In genomic region chr6:99521557-99522286, GRCh38 we compare ENCODE assay signal across 8 cellular contexts. TPM values are rescaled to one million over a fixed set of nuclear protein-coding genes. Genes with fewer than 3 reads are reported as not detected.
A peak's percentile ranks its signal among the peaks of the same experiment; 100 is the strongest.
DNase-seq lines count a peak whose midpoint lies in the region; ATAC-seq, FAIRE-seq and TF ChIP-seq lines count a peak whose summit lies in the region.

No MANE protein-coding gene starts in this region.

- H3K27ac Mint-ChIP-seq in activated CD4-positive, alpha-beta T cell treated with anti-CD3 and anti-CD28 coated beads for 36 hours: peak overlapping the region; percentile 99
- peak overlapping the region; percentile 90 for H3K27ac Mint-ChIP-seq in central memory CD8-positive, alpha-beta T cell (ENCODE audit: low read depth)

- no peak for TF ChIP-seq POLR2A in HepG2 (IDR thresholded peaks at IDR 0.05; ENCODE audit: insufficient read depth in 1 of 2, low read depth in 2 of 2, low read length in 2 of 2)
- no peak for TF ChIP-seq POLR2A in tibial nerve (IDR thresholded peaks at IDR 0.05)

- in situ Hi-C loops in HepG2 (cut with HindIII; ENCODE audit: extremely low pct_ligation_motif_present, low pct_unique_long_range_greater_than_20kb): no loop called here
- in situ Hi-C loops in GM13976 (cut with MboI; ENCODE audit: low sequenced_read_pairs, unreplicated experiment): no loop called here

- H4K20me1 ChIP-seq in HepG2 (ENCODE audit: insufficient read depth, low read length): no peaks in the 10 kb centered on the region

- intact Hi-C loops in activated CD4-positive, alpha-beta T cell treated with anti-CD3 and anti-CD28 coated beads for 36 hours (cut with DNase I, micrococcal nuclease): loop anchor here (1.0 to 5.0 kb wide), 3 partner anchors 47 to 226 kb away; partner anchors contain the start of gene CCNC (in 2 of the 2)
- intact Hi-C loops in HepG2 (cut with micrococcal nuclease; ENCODE audit: unreplicated experiment): loop anchor here (2.0 kb wide), 2 partner anchors 47 to 225 kb away; partner anchors contain the start of gene CCNC

- H3K79me2 ChIP-seq in HepG2 (ENCODE audit: insufficient read depth, low read length): no peaks in the 10 kb centered on the region

- no peak for DNase-seq in activated CD4-positive, alpha-beta T cell treated with anti-CD3 and anti-CD28 coated beads for 36 hours
- DNase-seq in activated CD4-positive, alpha-beta T cell treated with anti-CD3 and anti-CD28 coated beads, Interleukin-2, amount 50 U/mL, for 1 hour: no peak
- DNase-seq in MV-4-11 (lab: John Stamatoyannopoulos, UW) (peak; percentile 23), HepG2 (ENCODE audit: low spot score) (peak; percentile 6), tibial nerve (ENCODE audit: low spot score in 2 of 2) (no peak), GM13976 (ENCODE audit: low spot score) (no peak)
- DNase-seq in central memory CD8-positive, alpha-beta T cell (ENCODE audit: low spot score in 2 of 2): no peak

- H2AFZ ChIP-seq in HepG2 (ENCODE audit: low read length): peak overlapping the region; percentile 90

- H3K36me3 ChIP-seq in HepG2 (replicated peaks in 1 of 2; ENCODE audit: control insufficient read depth in 1 of 2, insufficient read depth in 2 of 2, low read length in 2 of 2) (no peaks in the 10 kb centered on the region), tibial nerve (no peaks in the 10 kb centered on the region)

- H3K9me3 Mint-ChIP-seq in activated CD4-positive, alpha-beta T cell treated with anti-CD3 and anti-CD28 coated beads for 36 hours (ENCODE audit: low read depth): no peaks in the 10 kb centered on the region
- no peaks in the 10 kb centered on the region for H3K9me3 Mint-ChIP-seq in central memory CD8-positive, alpha-beta T cell

- peaks cover 14% of the 10 kb centered on the region for H3K4me1 Mint-ChIP-seq in activated CD4-positive, alpha-beta T cell treated with anti-CD3 and anti-CD28 coated beads for 36 hours
- peaks cover 22% of the 10 kb centered on the region for H3K4me1 Mint-ChIP-seq in central memory CD8-positive, alpha-beta T cell

- POLR2A ChIA-PET in activated CD4-positive, alpha-beta T cell treated with anti-CD3 and anti-CD28 coated beads for 36 hours (lab: Charles Lee): interaction anchor here (0.8 to 1.3 kb wide), 2 partner anchors 45 to 47 kb away, joined by 4 to 5 read pairs; partner anchors contain the start of gene CCNC
- POLR2A ChIA-PET in HepG2 (lab: Yijun Ruan, JAX): interaction anchor here (1.0 to 2.0 kb wide), 5 partner anchors 10 to 96 kb away, joined by 3 to 13 read pairs (median 5); partner anchors contain the start of genes CCNC and PNISR

- TF ChIP-seq CTCF in HepG2 (CRISPR knock-in tag; IDR thresholded peaks at IDR 0.05) (no peak), tibial nerve (IDR thresholded peaks at IDR 0.05) (no peak), GM13976 (IDR thresholded peaks at IDR 0.05; ENCODE audit: borderline replicate concordance, control extremely low read depth, extremely low read depth, insufficient read depth, missing control alignments) (no peak)

- H3K27ac ChIP-seq in HepG2 (ENCODE audit: extremely low read length, insufficient read depth, low read length): peak overlapping the region; percentile 94
- H3K27ac ChIP-seq in tibial nerve: peak overlapping the region; percentile 71 to 90 (median 90)

- CTCF ChIA-PET in activated CD4-positive, alpha-beta T cell treated with anti-CD3 and anti-CD28 coated beads for 36 hours (lab: Charles Lee): interaction anchor here (0.6 to 2.4 kb wide), 16 partner anchors 10 to 239 kb away, joined by 3 to 22 read pairs (median 4); partner anchors contain the start of gene CCNC
- CTCF ChIA-PET in HepG2 (lab: Yijun Ruan, JAX; ENCODE audit: low intra/inter-chr PET ratio, low total read pairs): interaction anchor here (1.7 kb wide), 1 partner anchor 55 kb away, joined by 4 read pairs; no protein-coding TSS in a partner anchor

- ATAC-seq in activated CD4-positive, alpha-beta T cell treated with anti-CD3 and anti-CD28 coated beads for 36 hours: peak; percentile 21
- ATAC-seq in HG02571 (IDR thresholded peaks at IDR 0.05; ENCODE audit: unreplicated experiment) (peak; percentile 15), HepG2 (peak; percentile 59)
- no peak for ATAC-seq in central memory CD8-positive, alpha-beta T cell (replicated peaks; ENCODE audit: extremely low read depth, poor library complexity, severe bottlenecking)

- peak overlapping the region; percentile 94 for H3K9ac ChIP-seq in HepG2 (ENCODE audit: insufficient read depth, low read depth, low read length)

- peaks cover 2% of the 10 kb centered on the region for H3K36me3 Mint-ChIP-seq in activated CD4-positive, alpha-beta T cell treated with anti-CD3 and anti-CD28 coated beads for 36 hours (ENCODE audit: low read depth)
- peaks cover 7% of the 10 kb centered on the region for H3K36me3 Mint-ChIP-seq in central memory CD8-positive, alpha-beta T cell (ENCODE audit: insufficient read depth)

- no TSS peak for BruUV-seq in HepG2 (replicated peaks; lab: Mats Ljungman, UMichigan)

- H3K4me2 ChIP-seq in HepG2 (ENCODE audit: low read depth, low read length): peak overlapping the region; percentile 72

- TF ChIP-seq EP300 in HepG2 (IDR thresholded peaks at IDR 0.05; ENCODE audit: low read depth in 2 of 2, low read length in 2 of 2) (no peak), HepG2 (CRISPR knock-in tag; IDR thresholded peaks at IDR 0.05; ENCODE audit: borderline replicate concordance) (no peak), tibial nerve (IDR thresholded peaks at IDR 0.05) (no peak)

- peak overlapping the region; percentile 90 for H3K4me3 Mint-ChIP-seq in activated CD4-positive, alpha-beta T cell treated with anti-CD3 and anti-CD28 coated beads for 36 hours
- peak overlapping the region; percentile 98 for H3K4me3 Mint-ChIP-seq in central memory CD8-positive, alpha-beta T cell

- H3K27me3 ChIP-seq in HepG2 (ENCODE audit: control insufficient read depth in 1 of 2, insufficient read depth in 2 of 2, low read length in 2 of 2) (no peaks in the 10 kb centered on the region; a peak in 1 of 5 replicates), tibial nerve (no peaks in the 10 kb centered on the region)

- H3K4me3 ChIP-seq in HepG2 (replicated peaks in 1 of 3; ENCODE audit: insufficient read depth in 1 of 3, low read depth in 2 of 3, low read length in 3 of 3) (peak overlapping the region; percentile 92 to 99 (median 94)), tibial nerve (peak overlapping the region; percentile 56 to 64 (median 61))

- H3K4me1 ChIP-seq in HepG2 (ENCODE audit: insufficient read depth, low read length) (peaks cover 19% of the 10 kb centered on the region), tibial nerve (peaks cover 0 to 15% (median 0%) of the 10 kb centered on the region in 4 donors)

- no peak for TF ChIP-seq RAD21 in HepG2 (CRISPR knock-in tag; IDR thresholded peaks at IDR 0.05)

- FAIRE-seq in HepG2 (lab: Jason Lieb, UNC): no peak

- WGBS in HepG2 (ENCODE audit: low lambda C conversion rate): 39% methylated on average over 14 of the region's 14 CpGs
- WGBS in tibial nerve, 2 donors: 39% methylated on average over 14 of the region's 14 CpGs

- no peaks in the 10 kb centered on the region for H3K27me3 Mint-ChIP-seq in activated CD4-positive, alpha-beta T cell treated with anti-CD3 and anti-CD28 coated beads for 36 hours
- no peaks in the 10 kb centered on the region for H3K27me3 Mint-ChIP-seq in central memory CD8-positive, alpha-beta T cell

- no peaks in the 10 kb centered on the region for H3K9me3 ChIP-seq in HepG2 (ENCODE audit: low read length)
- H3K9me3 ChIP-seq in tibial nerve: no peaks in the 10 kb centered on the region

RNA-seq across cellular contexts. Expression of gene USP45, which starts 6.5 kb away (rescaled TPM):
- 10 to 100 TPM; 16.4 to 17.5 TPM for total RNA-seq in activated CD4-positive, alpha-beta T cell treated with anti-CD3 and anti-CD28 coated beads for 36 hours
- total RNA-seq in HepG2 (2016; rRNA removed; fragmentation: Illumina TruSeq; extraction: Trizol) (14.5 and 15.8 TPM in 2 replicates), tibial nerve (10 to 100 TPM; 15.7 to 37.5 (median 30.1) TPM)
- 25.2 and 25.5 TPM in 2 replicates for total RNA-seq in HepG2 (2016; cell fraction: cytosol; rRNA removed; fragmentation: Illumina TruSeq; extraction: Trizol; ENCODE audit: low read depth)
- total RNA-seq in HepG2 (2016; cell fraction: insoluble cytoplasmic fraction; rRNA removed; fragmentation: Illumina TruSeq; extraction: Trizol): 11.7 and 15.3 TPM in 2 replicates
- total RNA-seq in HepG2 (2016; cell fraction: membrane; rRNA removed; fragmentation: Illumina TruSeq; extraction: Trizol): 13.7 and 19.0 TPM in 2 replicates
- 16.7 and 20.4 TPM in 2 replicates for total RNA-seq in HepG2 (2016; cell fraction: nucleus; rRNA removed; fragmentation: Illumina TruSeq; extraction: Trizol)
- 5.6 and 5.8 TPM in 2 replicates for polyA plus RNA-seq in HepG2 (2011; rRNA removed)
- polyA plus RNA-seq in HepG2 (2011; cell fraction: cytosol; rRNA removed): 1.4 and 2.4 TPM in 2 replicates
- 11.8 and 17.5 TPM in 2 replicates for polyA plus RNA-seq in HepG2 (2011; cell fraction: nucleus; rRNA removed)
- 8.0 and 9.3 TPM in 2 replicates for polyA plus RNA-seq in HepG2 (2012)
- polyA plus RNA-seq in HepG2 (2016; cell fraction: cytosol; fragmentation: Illumina TruSeq; extraction: Trizol; ENCODE audit: low read depth): 1.8 and 2.0 TPM in 2 replicates
- 9.1 and 10.8 TPM in 2 replicates for polyA plus RNA-seq in HepG2 (2016; cell fraction: insoluble cytoplasmic fraction; fragmentation: Illumina TruSeq; extraction: Trizol; ENCODE audit: low read depth)
- 2.6 and 3.5 TPM in 2 replicates for polyA plus RNA-seq in HepG2 (2016; cell fraction: membrane; fragmentation: Illumina TruSeq; extraction: Trizol; ENCODE audit: low read depth)
- polyA plus RNA-seq in HepG2 (2016; cell fraction: nucleus; fragmentation: Illumina TruSeq; extraction: Trizol; ENCODE audit: insufficient read depth, low read depth): 17.2 and 22.7 TPM in 2 replicates
- polyA minus RNA-seq in HepG2 (2011; rRNA and poly(A)+ RNA removed; ENCODE audit: low replicate concordance): 7.0 and 8.1 TPM in 2 replicates
- polyA minus RNA-seq in HepG2 (2011; cell fraction: cytosol; rRNA and poly(A)+ RNA removed): 4.6 and 6.3 TPM in 2 replicates
- 30.4 and 36.2 TPM in 2 replicates for polyA minus RNA-seq in HepG2 (2011; cell fraction: nucleus; rRNA and poly(A)+ RNA removed)

RNA-seq across cellular contexts. Expression of gene CCNC, which starts 46.7 kb away (rescaled TPM):
- total RNA-seq in activated CD4-positive, alpha-beta T cell treated with anti-CD3 and anti-CD28 coated beads for 36 hours: 10 to 100 TPM; 50.7 to 67.3 TPM
- total RNA-seq in HepG2 (2016; rRNA removed; fragmentation: Illumina TruSeq; extraction: Trizol): 141 and 193 TPM in 2 replicates
- 24.4 and 26.9 TPM in 2 replicates for total RNA-seq in HepG2 (2016; cell fraction: cytosol; rRNA removed; fragmentation: Illumina TruSeq; extraction: Trizol; ENCODE audit: low read depth)
- 140 and 194 TPM in 2 replicates for total RNA-seq in HepG2 (2016; cell fraction: insoluble cytoplasmic fraction; rRNA removed; fragmentation: Illumina TruSeq; extraction: Trizol)
- total RNA-seq in HepG2 (2016; cell fraction: membrane; rRNA removed; fragmentation: Illumina TruSeq; extraction: Trizol): 89.1 and 99.1 TPM in 2 replicates
- total RNA-seq in HepG2 (2016; cell fraction: nucleus; rRNA removed; fragmentation: Illumina TruSeq; extraction: Trizol): 88.9 and 101 TPM in 2 replicates
- 53.4 and 69.6 TPM in 2 replicates for polyA plus RNA-seq in HepG2 (2011; rRNA removed)
- 22.1 and 38.1 TPM in 2 replicates for polyA plus RNA-seq in HepG2 (2011; cell fraction: cytosol; rRNA removed)
- polyA plus RNA-seq in HepG2 (2011; cell fraction: nucleus; rRNA removed): 17.7 and 42.9 TPM in 2 replicates
- polyA plus RNA-seq in HepG2 (2012): 56.6 and 63.3 TPM in 2 replicates
- polyA plus RNA-seq in HepG2 (2016; cell fraction: cytosol; fragmentation: Illumina TruSeq; extraction: Trizol; ENCODE audit: low read depth): 20.7 and 21.4 TPM in 2 replicates
- 149 and 172 TPM in 2 replicates for polyA plus RNA-seq in HepG2 (2016; cell fraction: insoluble cytoplasmic fraction; fragmentation: Illumina TruSeq; extraction: Trizol; ENCODE audit: low read depth)
- polyA plus RNA-seq in HepG2 (2016; cell fraction: membrane; fragmentation: Illumina TruSeq; extraction: Trizol; ENCODE audit: low read depth): 63.5 and 64.0 TPM in 2 replicates
- 118 TPM in 2 replicates for polyA plus RNA-seq in HepG2 (2016; cell fraction: nucleus; fragmentation: Illumina TruSeq; extraction: Trizol; ENCODE audit: insufficient read depth, low read depth)
- 62.2 and 83.8 TPM in 2 replicates for polyA minus RNA-seq in HepG2 (2011; rRNA and poly(A)+ RNA removed; ENCODE audit: low replicate concordance)
- 48.7 and 53.6 TPM in 2 replicates for polyA minus RNA-seq in HepG2 (2011; cell fraction: cytosol; rRNA and poly(A)+ RNA removed)
- polyA minus RNA-seq in HepG2 (2011; cell fraction: nucleus; rRNA and poly(A)+ RNA removed): 59.1 and 72.4 TPM in 2 replicates
- total RNA-seq in tibial nerve: 10 to 100 TPM; 22.7 to 48.3 (median 30.3) TPM

Comparison
In these comparisons a context has a peak if more than half of its experiments do, and no peak if none do; other contexts are left out.
1. DNase-seq: peak in MV-4-11 (single experiment) and HepG2 (single experiment); none in activated CD4-positive, alpha-beta T cell treated with anti-CD3 and anti-CD28 coated beads for 36 hours (single experiment), activated CD4-positive, alpha-beta T cell treated with anti-CD3 and anti-CD28 coated beads, Interleukin-2, amount 50 U/mL, for 1 hour (single experiment), central memory CD8-positive, alpha-beta T cell (0 of 2), tibial nerve (0 of 2) and GM13976 (single experiment).